Comparison of ENCODE assay signal across 10 cellular contexts in genomic region chr2:131335319-131335718, GRCh38. TPM values are rescaled to one million over a fixed set of nuclear protein-coding genes. Genes with fewer than 3 reads are reported as not detected.
A peak's percentile ranks its signal among the peaks of the same experiment; 100 is the strongest.
DNase-seq lines count a peak whose midpoint lies in the region; TF ChIP-seq lines count a peak whose summit lies in the region.
"Not testable (repeated sequence)": the region's sequence is repeated elsewhere in the genome, so short reads cannot be mapped to it uniquely, and the experiment has no call there.
"Had no signal": no experiment of that assay in that cellular context is flagged by ENCODE, and none has a peak within 500 bp of the region (broad histone marks: within the 10 kb centered on the region; RNA-seq: fewer than 3 reads in every experiment).

No MANE protein-coding gene starts in this region.

- not testable (repeated sequence) for H3K79me2 ChIP-seq in OCI-LY7 (ENCODE audit: insufficient read depth, low read depth, low read length)

- not testable (repeated sequence) for H4K20me1 ChIP-seq in OCI-LY7 (ENCODE audit: insufficient read depth, low read length)

- not testable (repeated sequence) for H3K36me3 ChIP-seq in OCI-LY7 (ENCODE audit: insufficient read depth, low read length)

- intact Hi-C loops in OCI-LY7 (cut with micrococcal nuclease; ENCODE audit: unreplicated experiment) = loop anchor here (1.0 kb wide), 1 partner anchor 181 kb away; no protein-coding TSS in a partner anchor

- H3K4me2 ChIP-seq in OCI-LY7 (ENCODE audit: low read length) = not testable (repeated sequence)

- H3K27me3 ChIP-seq in AG04450 (ENCODE audit: control insufficient read depth, insufficient read depth, low read length) = not testable (repeated sequence)

- not testable (repeated sequence) for BruUV-seq in OCI-LY7 (replicated peaks; lab: Mats Ljungman, UMichigan)

- DNase-seq in AG04450 (ENCODE audit: low read depth, low spot score); GM10266 (ENCODE audit: extremely low spot score): not testable (repeated sequence)
- DNase-seq in NAMALWA (ENCODE audit: low spot score) (peak; percentile 16), OCI-LY7 (ENCODE audit: low spot score) (peak; percentile 65), dermis microvascular lymphatic vessel endothelial cell (ENCODE audit: low read depth in 2 of 2) (peak; percentile 41 to 67), iris pigment epithelial cell (ENCODE audit: low read depth) (peak; percentile 41), putamen (ENCODE audit: low spot score) (peak; percentile 28)
- DNase-seq in activated CD4-positive, alpha-beta memory T cell treated with anti-CD3 and anti-CD28 coated beads, Interleukin-2, amount 10 ng/mL, durations not matched to agents 7 days and 5 days = peak; percentile 22

- H3K9me3 Mint-ChIP-seq in activated CD4-positive, alpha-beta memory T cell treated with anti-CD3 and anti-CD28 coated beads, Interleukin-2, amount 10 ng/mL, durations not matched to agents 7 days and 5 days = not testable (repeated sequence)

- not testable (repeated sequence) for H3K4me3 ChIP-seq in AG04450 (ENCODE audit: low read depth, low read length); OCI-LY7 (ENCODE audit: low read depth, low read length, poor library complexity, severe bottlenecking)

- TF ChIP-seq CTCF in AG04450 (IDR thresholded peaks at IDR 0.05; ENCODE audit: low read depth, low read length) (peak; percentile 32), GM10266 (IDR thresholded peaks at IDR 0.05; ENCODE audit: control insufficient read depth, insufficient read depth, low read depth, missing control alignments) (peak; percentile 30), OCI-LY7 (conservative IDR thresholded peaks at IDR 0.05; ENCODE audit: low read length) (peak; percentile 62)

- POLR2A ChIA-PET in AG04450 (lab: Yijun Ruan, JAX); activated CD4-positive, alpha-beta memory T cell treated with anti-CD3 and anti-CD28 coated beads, Interleukin-2, amount 10 ng/mL, durations not matched to agents 7 days and 5 days (lab: Charles Lee): not testable (repeated sequence)
- POLR2A ChIA-PET in OCI-LY7 (lab: Charles Lee) = interaction anchor here (1.0 kb wide), 1 partner anchor 11 kb away, joined by 3 read pairs; no protein-coding TSS in a partner anchor

- not testable (repeated sequence) for H3K4me3 Mint-ChIP-seq in activated CD4-positive, alpha-beta memory T cell treated with anti-CD3 and anti-CD28 coated beads, Interleukin-2, amount 10 ng/mL, durations not matched to agents 7 days and 5 days

- not testable (repeated sequence) for H2AFZ ChIP-seq in OCI-LY7 (ENCODE audit: low read length)

- not testable (repeated sequence) for H3K9me2 ChIP-seq in OCI-LY7 (ENCODE audit: insufficient read depth, low read length)

- H3K27ac Mint-ChIP-seq in activated CD4-positive, alpha-beta memory T cell treated with anti-CD3 and anti-CD28 coated beads, Interleukin-2, amount 10 ng/mL, durations not matched to agents 7 days and 5 days = not testable (repeated sequence)

- H3K27ac ChIP-seq in AG04450 (ENCODE audit: low read depth, low read length); OCI-LY7 (ENCODE audit: low read depth, low read length, poor library complexity, severe bottlenecking): not testable (repeated sequence)

- H3K9me3 ChIP-seq in AG04450 (ENCODE audit: control insufficient read depth, insufficient read depth, low read length); OCI-LY7 (ENCODE audit: low read length): not testable (repeated sequence)

- not testable (repeated sequence) for H3K4me1 Mint-ChIP-seq in activated CD4-positive, alpha-beta memory T cell treated with anti-CD3 and anti-CD28 coated beads, Interleukin-2, amount 10 ng/mL, durations not matched to agents 7 days and 5 days

- not testable (repeated sequence) for H3K4me1 ChIP-seq in OCI-LY7 (ENCODE audit: insufficient read depth, low read length, poor library complexity, severe bottlenecking)

- peaks cover 42% of the 10 kb centered on the region for H3K27me3 Mint-ChIP-seq in activated CD4-positive, alpha-beta memory T cell treated with anti-CD3 and anti-CD28 coated beads, Interleukin-2, amount 10 ng/mL, durations not matched to agents 7 days and 5 days

- not testable (repeated sequence) for H3K36me3 Mint-ChIP-seq in activated CD4-positive, alpha-beta memory T cell treated with anti-CD3 and anti-CD28 coated beads, Interleukin-2, amount 10 ng/mL, durations not matched to agents 7 days and 5 days (ENCODE audit: low read depth)

- CTCF ChIA-PET in AG04450 (lab: Charles Lee) = interaction anchor here (0.7 to 2.4 kb wide), 2 partner anchors 177 to 181 kb away, joined by 3 to 11 read pairs; no protein-coding TSS in a partner anchor
- CTCF ChIA-PET in OCI-LY7 (lab: Charles Lee; ENCODE audit: unreplicated experiment) = not testable (repeated sequence)
- CTCF ChIA-PET in activated CD4-positive, alpha-beta memory T cell treated with anti-CD3 and anti-CD28 coated beads, Interleukin-2, amount 10 ng/mL, durations not matched to agents 7 days and 5 days (lab: Charles Lee) = interaction anchor here (1.4 to 2.6 kb wide), 2 partner anchors 10 to 182 kb away, joined by 3 to 9 read pairs; no protein-coding TSS in a partner anchor

RNA-seq across cellular contexts. Expression of gene RAB6D, which starts 28.6 kb away (rescaled TPM):
- polyA plus RNA-seq in AG04450 (2011; rRNA removed) = 0.04 and 0.09 TPM in 2 replicates
- polyA minus RNA-seq in AG04450 (2011; rRNA and poly(A)+ RNA removed) = not detected in 2 replicates
- not detected in 2 replicates for total RNA-seq in OCI-LY7 (2014; rRNA removed; shearing (Covaris generic))
- total RNA-seq in OCI-LY7 (2022) (not detected in 2 replicates), dermis microvascular lymphatic vessel endothelial cell (under 0.01 TPM in 1 of 2 replicates, not detected in the other)
- under 1 TPM in 1 of 2 experiments, not detected in 1; 0.18 TPM for total RNA-seq in activated CD4-positive, alpha-beta memory T cell treated with anti-CD3 and anti-CD28 coated beads, Interleukin-2, amount 10 ng/mL, durations not matched to agents 7 days and 5 days
- total RNA-seq: naive thymus-derived CD4-positive, alpha-beta T cell; T-cell had no signal
- polyA plus RNA-seq: naive thymus-derived CD4-positive, alpha-beta T cell had no signal
